ENCODE assay signal across 10 cellular contexts in genomic region chr15:34754674-34755418, GRCh38. TPM values are rescaled to one million over a fixed set of nuclear protein-coding genes. Genes with fewer than 3 reads are reported as not detected.
DNase-seq lines count a peak whose midpoint lies in the region; ATAC-seq and TF ChIP-seq lines count a peak whose summit lies in the region.
"Had no signal": no experiment of that assay in that cellular context is flagged by ENCODE, and none has a peak within 500 bp of the region (broad histone marks: within the 10 kb centered on the region; RNA-seq: fewer than 3 reads in every experiment).

Gene GJD2 (minus strand): TSS chr15:34754998. CDS start chr15:34754488, 510 bp downstream.

- H3K4me3 ChIP-seq in Peyer's patch: peak within 1 kb of the TSS in 2 of 4 donors; percentile 4 to 22

- H3K4me1 ChIP-seq in foreskin keratinocyte: no peaks in the 10 kb centered on the region
- peaks cover 0 to 9% (median 0%) of the 10 kb centered on the region in 4 donors for H3K4me1 ChIP-seq in Peyer's patch

- DNase-seq in COR-L47 (lab: John Stamatoyannopoulos, UW) (peak; percentile 46), NCI-H1930 (lab: John Stamatoyannopoulos, UW) (peak; percentile 9 to 16), foreskin keratinocyte (no peak), osteocyte (ENCODE audit: extremely low spot score, unreplicated experiment) (no peak), Peyer's patch (no peak)
- DNase-seq in activated naive CD4-positive, alpha-beta T cell treated with Interleukin-2 at 50 U/mL for 16 hours: no peak
- DNase-seq: activated CD4-positive, CD25-positive, alpha-beta regulatory T cell had no signal

- no peak within 1 kb of the TSS for H3K27ac Mint-ChIP-seq in osteocyte (ENCODE audit: unreplicated experiment)
- H3K27ac Mint-ChIP-seq: dendritic cell treated with granulocyte-macrophage colony-stimulating factor and Interleukin-4, amounts not matched to agents 40 ng/mL and 50 ng/mL, for 4 days had no signal

- TF ChIP-seq POLR2A in Peyer's patch (IDR thresholded peaks at IDR 0.05): no peak

- H3K4me3 Mint-ChIP-seq in osteocyte (ENCODE audit: unreplicated experiment): peak within 1 kb of the TSS; percentile 40
- H3K4me3 Mint-ChIP-seq: dendritic cell treated with granulocyte-macrophage colony-stimulating factor and Interleukin-4, amounts not matched to agents 40 ng/mL and 50 ng/mL, for 4 days had no signal

- peaks cover 6% of the 10 kb centered on the region for H3K4me1 Mint-ChIP-seq in osteocyte (ENCODE audit: unreplicated experiment)

- no peaks in the 10 kb centered on the region for H3K9me3 ChIP-seq in Peyer's patch

- H3K27ac ChIP-seq in foreskin keratinocyte: no peak within 1 kb of the TSS
- no peak within 1 kb of the TSS for H3K27ac ChIP-seq in Peyer's patch

- H3K36me3 ChIP-seq in Peyer's patch: no peaks in the 10 kb centered on the region

- H3K9me3 Mint-ChIP-seq in osteocyte (ENCODE audit: unreplicated experiment): no peaks in the 10 kb centered on the region
- H3K9me3 Mint-ChIP-seq: dendritic cell treated with granulocyte-macrophage colony-stimulating factor and Interleukin-4, amounts not matched to agents 40 ng/mL and 50 ng/mL, for 4 days had no signal

- peaks cover 76% of the 10 kb centered on the region for H3K27me3 Mint-ChIP-seq in osteocyte (ENCODE audit: unreplicated experiment)

- no peaks in the 10 kb centered on the region for H3K36me3 Mint-ChIP-seq in osteocyte (ENCODE audit: unreplicated experiment)

- no peak for TF ChIP-seq CTCF in foreskin keratinocyte (conservative IDR thresholded peaks at IDR 0.05)
- TF ChIP-seq CTCF in osteocyte (IDR thresholded peaks at IDR 0.05): no peak
- TF ChIP-seq CTCF in Peyer's patch (IDR thresholded peaks at IDR 0.05): no peak

- H3K27me3 ChIP-seq in foreskin keratinocyte (peaks cover 83% of the 10 kb centered on the region), Peyer's patch (peaks cover 0 to 21% of the 10 kb centered on the region in 2 donors)

- ATAC-seq in foreskin keratinocyte: peak; percentile 33
- ATAC-seq in HG03571 (IDR thresholded peaks at IDR 0.05; ENCODE audit: unreplicated experiment): no peak
- ATAC-seq in HG03139 (IDR thresholded peaks at IDR 0.05; ENCODE audit: unreplicated experiment): no peak

RNA-seq across cellular contexts. Expression of gene GJD2, which starts in this region (rescaled TPM):
- not detected in 2 replicates for total RNA-seq in foreskin keratinocyte
- polyA plus RNA-seq in foreskin keratinocyte: not detected in 2 replicates
- not detected in 2 replicates for total RNA-seq in osteocyte
- total RNA-seq in Peyer's patch: not detected

Comparison
In these comparisons a context has a peak if more than half of its experiments do, and no peak if none do; other contexts are left out.
1. Peak in ATAC-seq in foreskin keratinocyte; RNA of the gene not detected or under 1 TPM.
2. DNase-seq: peak in COR-L47 (single experiment) and NCI-H1930 (2 of 2); none in foreskin keratinocyte (0 of 2), osteocyte (single experiment), Peyer's patch (0 of 3) and activated naive CD4-positive, alpha-beta T cell treated with Interleukin-2 at 50 U/mL for 16 hours (single experiment).